8 cellular contexts compared by ENCODE assay signal in the genomic region with DNA sequence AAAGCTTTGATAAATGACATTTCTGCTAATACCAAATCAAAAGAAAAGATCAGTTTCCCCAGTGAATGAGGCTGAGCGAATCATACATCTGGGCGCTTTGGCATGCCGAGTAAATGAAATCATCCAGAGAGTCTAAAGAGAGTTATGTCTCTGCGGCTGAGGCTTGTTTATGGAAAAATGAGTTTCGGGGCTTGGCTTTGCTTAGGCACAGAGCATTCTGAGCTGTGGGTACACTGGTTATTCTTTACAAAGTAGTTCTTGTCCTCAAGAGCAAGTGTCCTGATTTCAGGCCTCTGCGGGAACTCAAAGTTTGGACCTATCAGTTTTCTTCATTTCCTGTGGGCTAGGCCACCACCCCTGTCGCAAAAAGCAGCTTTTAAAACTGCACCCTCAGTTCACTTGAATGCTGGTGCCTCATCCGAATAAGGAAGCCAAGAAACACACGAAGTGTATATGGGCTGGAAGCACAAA.
DNase-seq lines count a peak whose midpoint lies in the region; ATAC-seq, FAIRE-seq and TF ChIP-seq lines count a peak whose summit lies in the region.

No MANE protein-coding gene starts in this region.

- H3K36me3 ChIP-seq in spleen = no peaks in the 10 kb centered on the region
- H3K36me3 ChIP-seq in MM.1S (replicated peaks; ENCODE audit: insufficient read depth, low read length) = no peaks in the 10 kb centered on the region

- H3F3A ChIP-seq in MM.1S (ENCODE audit: insufficient read depth, low read length) = no peaks in the 10 kb centered on the region

- no peak overlapping the region for H3K4me2 ChIP-seq in MM.1S (ENCODE audit: low read depth, low read length)

- H3K27ac ChIP-seq in spleen (peak overlapping the region in 6 of 8 donors; percentile 6 to 23 (median 16)), MM.1S (ENCODE audit: low read length) (no peak overlapping the region)

- H3K4me3 ChIP-seq in spleen (no peak overlapping the region), MM.1S (ENCODE audit: low read length) (no peak overlapping the region)

- TF ChIP-seq POLR2A in H54 (IDR thresholded peaks at IDR 0.05; ENCODE audit: low read depth, low read length) = no peak
- no peak for TF ChIP-seq POLR2A in spleen (IDR thresholded peaks at IDR 0.05)

- H3K27me3 ChIP-seq in spleen (replicated peaks in 1 of 7) (no peaks in the 10 kb centered on the region), MM.1S (replicated peaks; ENCODE audit: insufficient read depth, low read length) (no peaks in the 10 kb centered on the region)

- peaks cover 6 to 55% (median 26%) of the 10 kb centered on the region in 6 donors for H3K4me1 ChIP-seq in spleen
- no peaks in the 10 kb centered on the region for H3K4me1 ChIP-seq in MM.1S (ENCODE audit: low read length)

- no peaks in the 10 kb centered on the region for H4K20me1 ChIP-seq in MM.1S (ENCODE audit: insufficient read depth, low read length)

- DNase-seq in H54 (ENCODE audit: insufficient read length, low spot score) = no peak
- DNase-seq in amniotic stem cell (lab: John Stamatoyannopoulos, UW) = peak; percentile 64
- DNase-seq in iris pigment epithelial cell (ENCODE audit: low read depth) = peak; percentile 94
- DNase-seq in spleen = no peak
- DNase-seq in MM.1S = no peak

- peak; percentile 90 for FAIRE-seq in H54 (lab: Jason Lieb, UNC)

- no peaks in the 10 kb centered on the region for H3K79me2 ChIP-seq in MM.1S (ENCODE audit: low read length)

- TF ChIP-seq CTCF in spleen (IDR thresholded peaks at IDR 0.05 in 8 of 11, conservative IDR thresholded peaks at IDR 0.05 in 3 of 11) (no peak), MM.1S (IDR thresholded peaks at IDR 0.05; ENCODE audit: low read length) (no peak)

- H2AFZ ChIP-seq in MM.1S (ENCODE audit: low read length) = no peak overlapping the region

- no peak overlapping the region for H3K9ac ChIP-seq in MM.1S (ENCODE audit: low read length)

- ATAC-seq in GM21737 (IDR thresholded peaks at IDR 0.05; ENCODE audit: unreplicated experiment) = no peak
- ATAC-seq in GM19324 (IDR thresholded peaks at IDR 0.05; ENCODE audit: low FRiP score, unreplicated experiment) = no peak
- no peak for ATAC-seq in GM18858 (IDR thresholded peaks at IDR 0.05; ENCODE audit: unreplicated experiment)

- 69 to 79% (median 73%) methylated on average over 9 of the region's 9 CpGs for WGBS in spleen, 5 donors

- intact Hi-C loops in spleen (cut with DNase I; ENCODE audit: low total_unique reads) = no loop called here

- no peaks in the 10 kb centered on the region for H3K9me2 ChIP-seq in MM.1S (replicated peaks; ENCODE audit: insufficient read depth, low read length)

- H3K9me3 ChIP-seq in spleen (no peaks in the 10 kb centered on the region), MM.1S (replicated peaks; ENCODE audit: insufficient read depth, low read length) (no peaks in the 10 kb centered on the region)

Comparison
In these comparisons a context has a peak if more than half of its experiments do, and no peak if none do; other contexts are left out.
1. DNase-seq: peak in amniotic stem cell (single experiment) and iris pigment epithelial cell (single experiment); none in H54 (single experiment), spleen (single experiment) and MM.1S (single experiment).